Comparison of ENCODE assay signal across 1 cellular context in the genomic region with DNA sequence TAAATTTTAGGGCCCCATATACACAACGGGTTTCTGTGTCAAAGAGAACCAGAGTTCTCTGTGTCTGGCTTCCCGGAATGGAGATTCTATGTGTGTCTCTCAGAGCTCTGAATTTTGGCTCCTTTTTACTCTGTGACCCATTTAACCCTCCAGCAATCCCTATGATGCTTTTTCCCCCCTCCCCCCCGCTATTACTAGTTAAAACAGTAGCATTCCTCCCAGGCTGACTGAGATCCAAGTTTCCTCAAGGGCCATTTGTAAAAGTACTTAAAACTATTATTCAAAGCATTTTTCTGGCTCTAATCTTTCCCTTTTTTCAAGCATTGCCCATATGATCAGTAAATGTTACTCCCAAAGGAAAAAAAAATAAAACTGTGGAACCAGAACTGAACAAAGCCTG.
TF ChIP-seq lines count a peak whose summit lies in the region.

No MANE protein-coding gene starts in this region.

TF ChIP-seq in GM23338, 12 proteins besides CTCF, POLR2A, EP300 and RAD21 (continued from another document):
- TF ChIP-seq, protein P1, sequence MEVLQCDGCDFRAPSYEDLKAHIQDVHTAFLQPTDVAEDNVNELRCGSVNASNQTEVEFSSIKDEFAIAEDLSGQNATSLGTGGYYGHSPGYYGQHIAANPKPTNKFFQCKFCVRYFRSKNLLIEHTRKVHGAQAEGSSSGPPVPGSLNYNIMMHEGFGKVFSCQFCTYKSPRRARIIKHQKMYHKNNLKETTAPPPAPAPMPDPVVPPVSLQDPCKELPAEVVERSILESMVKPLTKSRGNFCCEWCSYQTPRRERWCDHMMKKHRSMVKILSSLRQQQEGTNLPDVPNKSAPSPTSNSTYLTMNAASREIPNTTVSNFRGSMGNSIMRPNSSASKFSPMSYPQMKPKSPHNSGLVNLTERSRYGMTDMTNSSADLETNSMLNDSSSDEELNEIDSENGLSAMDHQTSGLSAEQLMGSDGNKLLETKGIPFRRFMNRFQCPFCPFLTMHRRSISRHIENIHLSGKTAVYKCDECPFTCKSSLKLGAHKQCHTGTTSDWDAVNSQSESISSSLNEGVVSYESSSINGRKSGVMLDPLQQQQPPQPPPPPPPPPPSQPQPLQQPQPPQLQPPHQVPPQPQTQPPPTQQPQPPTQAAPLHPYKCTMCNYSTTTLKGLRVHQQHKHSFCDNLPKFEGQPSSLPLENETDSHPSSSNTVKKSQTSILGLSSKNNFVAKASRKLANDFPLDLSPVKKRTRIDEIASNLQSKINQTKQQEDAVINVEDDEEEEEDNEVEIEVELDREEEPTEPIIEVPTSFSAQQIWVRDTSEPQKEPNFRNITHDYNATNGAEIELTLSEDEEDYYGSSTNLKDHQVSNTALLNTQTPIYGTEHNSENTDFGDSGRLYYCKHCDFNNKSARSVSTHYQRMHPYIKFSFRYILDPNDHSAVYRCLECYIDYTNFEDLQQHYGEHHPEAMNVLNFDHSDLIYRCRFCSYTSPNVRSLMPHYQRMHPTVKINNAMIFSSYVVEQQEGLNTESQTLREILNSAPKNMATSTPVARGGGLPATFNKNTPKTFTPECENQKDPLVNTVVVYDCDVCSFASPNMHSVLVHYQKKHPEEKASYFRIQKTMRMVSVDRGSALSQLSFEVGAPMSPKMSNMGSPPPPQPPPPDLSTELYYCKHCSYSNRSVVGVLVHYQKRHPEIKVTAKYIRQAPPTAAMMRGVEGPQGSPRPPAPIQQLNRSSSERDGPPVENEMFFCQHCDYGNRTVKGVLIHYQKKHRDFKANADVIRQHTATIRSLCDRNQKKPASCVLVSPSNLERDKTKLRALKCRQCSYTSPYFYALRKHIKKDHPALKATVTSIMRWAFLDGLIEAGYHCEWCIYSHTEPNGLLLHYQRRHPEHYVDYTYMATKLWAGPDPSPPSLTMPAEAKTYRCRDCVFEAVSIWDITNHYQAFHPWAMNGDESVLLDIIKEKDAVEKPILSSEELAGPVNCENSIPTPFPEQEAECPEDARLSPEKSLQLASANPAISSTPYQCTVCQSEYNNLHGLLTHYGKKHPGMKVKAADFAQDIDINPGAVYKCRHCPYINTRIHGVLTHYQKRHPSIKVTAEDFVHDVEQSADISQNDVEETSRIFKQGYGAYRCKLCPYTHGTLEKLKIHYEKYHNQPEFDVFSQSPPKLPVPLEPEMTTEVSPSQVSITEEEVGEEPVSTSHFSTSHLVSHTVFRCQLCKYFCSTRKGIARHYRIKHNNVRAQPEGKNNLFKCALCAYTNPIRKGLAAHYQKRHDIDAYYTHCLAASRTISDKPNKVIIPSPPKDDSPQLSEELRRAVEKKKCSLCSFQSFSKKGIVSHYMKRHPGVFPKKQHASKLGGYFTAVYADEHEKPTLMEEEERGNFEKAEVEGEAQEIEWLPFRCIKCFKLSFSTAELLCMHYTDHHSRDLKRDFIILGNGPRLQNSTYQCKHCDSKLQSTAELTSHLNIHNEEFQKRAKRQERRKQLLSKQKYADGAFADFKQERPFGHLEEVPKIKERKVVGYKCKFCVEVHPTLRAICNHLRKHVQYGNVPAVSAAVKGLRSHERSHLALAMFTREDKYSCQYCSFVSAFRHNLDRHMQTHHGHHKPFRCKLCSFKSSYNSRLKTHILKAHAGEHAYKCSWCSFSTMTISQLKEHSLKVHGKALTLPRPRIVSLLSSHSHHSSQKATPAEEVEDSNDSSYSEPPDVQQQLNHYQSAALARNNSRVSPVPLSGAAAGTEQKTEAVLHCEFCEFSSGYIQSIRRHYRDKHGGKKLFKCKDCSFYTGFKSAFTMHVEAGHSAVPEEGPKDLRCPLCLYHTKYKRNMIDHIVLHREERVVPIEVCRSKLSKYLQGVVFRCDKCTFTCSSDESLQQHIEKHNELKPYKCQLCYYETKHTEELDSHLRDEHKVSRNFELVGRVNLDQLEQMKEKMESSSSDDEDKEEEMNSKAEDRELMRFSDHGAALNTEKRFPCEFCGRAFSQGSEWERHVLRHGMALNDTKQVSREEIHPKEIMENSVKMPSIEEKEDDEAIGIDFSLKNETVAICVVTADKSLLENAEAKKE (CRISPR knock-in tag; IDR thresholded peaks at IDR 0.05) = no peak
- TF ChIP-seq, protein P2, sequence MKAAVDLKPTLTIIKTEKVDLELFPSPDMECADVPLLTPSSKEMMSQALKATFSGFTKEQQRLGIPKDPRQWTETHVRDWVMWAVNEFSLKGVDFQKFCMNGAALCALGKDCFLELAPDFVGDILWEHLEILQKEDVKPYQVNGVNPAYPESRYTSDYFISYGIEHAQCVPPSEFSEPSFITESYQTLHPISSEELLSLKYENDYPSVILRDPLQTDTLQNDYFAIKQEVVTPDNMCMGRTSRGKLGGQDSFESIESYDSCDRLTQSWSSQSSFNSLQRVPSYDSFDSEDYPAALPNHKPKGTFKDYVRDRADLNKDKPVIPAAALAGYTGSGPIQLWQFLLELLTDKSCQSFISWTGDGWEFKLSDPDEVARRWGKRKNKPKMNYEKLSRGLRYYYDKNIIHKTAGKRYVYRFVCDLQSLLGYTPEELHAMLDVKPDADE (IDR thresholded peaks at IDR 0.05) = no peak
- no peak for TF ChIP-seq POLR2AphosphoS5 (IDR thresholded peaks at IDR 0.05; ENCODE audit: low read depth)
- TF ChIP-seq ZNF114 (CRISPR knock-in tag; IDR thresholded peaks at IDR 0.05) = no peak
- TF ChIP-seq CREB1 (CRISPR knock-in tag; IDR thresholded peaks at IDR 0.05; ENCODE audit: low read depth) = no peak
- TF ChIP-seq JUNB (IDR thresholded peaks at IDR 0.05; ENCODE audit: unreplicated experiment) = no peak
